Comparison of ENCODE assay signal across 1 cellular context in the genomic region with DNA sequence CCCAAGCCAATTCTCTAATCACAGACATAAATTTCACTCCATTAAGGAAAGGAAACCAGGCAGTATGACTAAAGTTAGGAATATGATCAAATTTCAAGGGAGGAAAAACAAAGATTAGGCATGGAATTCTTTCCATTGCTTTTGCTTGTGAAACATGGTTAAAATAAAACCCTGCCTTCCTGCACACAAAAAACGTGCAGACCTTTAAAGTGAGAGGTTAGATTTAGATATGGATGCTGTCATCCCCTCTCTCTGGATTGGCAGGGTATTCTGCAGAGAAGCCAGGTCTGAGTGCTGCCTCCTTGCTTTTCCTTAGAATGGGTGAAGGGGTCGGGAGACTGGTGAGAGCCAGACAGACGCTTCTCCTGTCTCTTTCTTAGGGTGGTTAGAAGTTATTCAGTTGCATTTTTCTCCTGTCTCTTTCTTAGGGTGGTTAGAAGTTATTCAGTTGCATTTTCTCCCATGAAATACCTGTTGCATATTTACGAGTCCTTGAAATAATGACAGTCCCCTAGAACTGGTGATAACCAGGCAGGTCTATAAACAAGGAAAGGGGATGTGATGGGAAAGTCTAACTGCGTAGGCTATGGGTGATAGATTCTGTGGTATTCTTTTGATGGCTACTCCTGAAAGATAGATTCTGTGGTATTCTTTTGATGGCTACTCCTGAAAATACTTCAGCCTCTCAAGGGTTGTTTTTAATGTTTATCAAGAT.
TF ChIP-seq lines count a peak whose summit lies in the region.

No MANE protein-coding gene starts in this region.

TF ChIP-seq in SK-N-SH treated with all-trans-retinoic acid at 6 μM for 48 hours, 23 proteins besides CTCF, POLR2A, EP300 and RAD21 (continued from another document):
- TF ChIP-seq ESRRG (CRISPR knock-in tag; IDR thresholded peaks at IDR 0.05) = no peak
- no peak for TF ChIP-seq RARB (CRISPR knock-in tag; IDR thresholded peaks at IDR 0.05)
- TF ChIP-seq ISL1 (CRISPR knock-in tag; IDR thresholded peaks at IDR 0.05) = no peak
- no peak for TF ChIP-seq ARNTL (CRISPR knock-in tag; IDR thresholded peaks at IDR 0.05; ENCODE audit: borderline replicate concordance, low read depth)
- TF ChIP-seq CSDC2 (CRISPR knock-in tag; IDR thresholded peaks at IDR 0.05) = no peak
- no peak for TF ChIP-seq ZNF565 (CRISPR knock-in tag; conservative IDR thresholded peaks at IDR 0.05; ENCODE audit: low read depth)
- TF ChIP-seq, protein P1, sequence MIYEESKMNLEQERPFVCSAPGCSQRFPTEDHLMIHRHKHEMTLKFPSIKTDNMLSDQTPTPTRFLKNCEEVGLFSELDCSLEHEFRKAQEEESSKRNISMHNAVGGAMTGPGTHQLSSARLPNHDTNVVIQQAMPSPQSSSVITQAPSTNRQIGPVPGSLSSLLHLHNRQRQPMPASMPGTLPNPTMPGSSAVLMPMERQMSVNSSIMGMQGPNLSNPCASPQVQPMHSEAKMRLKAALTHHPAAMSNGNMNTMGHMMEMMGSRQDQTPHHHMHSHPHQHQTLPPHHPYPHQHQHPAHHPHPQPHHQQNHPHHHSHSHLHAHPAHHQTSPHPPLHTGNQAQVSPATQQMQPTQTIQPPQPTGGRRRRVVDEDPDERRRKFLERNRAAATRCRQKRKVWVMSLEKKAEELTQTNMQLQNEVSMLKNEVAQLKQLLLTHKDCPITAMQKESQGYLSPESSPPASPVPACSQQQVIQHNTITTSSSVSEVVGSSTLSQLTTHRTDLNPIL (CRISPR knock-in tag; IDR thresholded peaks at IDR 0.05; ENCODE audit: low read depth) = no peak
- TF ChIP-seq, protein P2, sequence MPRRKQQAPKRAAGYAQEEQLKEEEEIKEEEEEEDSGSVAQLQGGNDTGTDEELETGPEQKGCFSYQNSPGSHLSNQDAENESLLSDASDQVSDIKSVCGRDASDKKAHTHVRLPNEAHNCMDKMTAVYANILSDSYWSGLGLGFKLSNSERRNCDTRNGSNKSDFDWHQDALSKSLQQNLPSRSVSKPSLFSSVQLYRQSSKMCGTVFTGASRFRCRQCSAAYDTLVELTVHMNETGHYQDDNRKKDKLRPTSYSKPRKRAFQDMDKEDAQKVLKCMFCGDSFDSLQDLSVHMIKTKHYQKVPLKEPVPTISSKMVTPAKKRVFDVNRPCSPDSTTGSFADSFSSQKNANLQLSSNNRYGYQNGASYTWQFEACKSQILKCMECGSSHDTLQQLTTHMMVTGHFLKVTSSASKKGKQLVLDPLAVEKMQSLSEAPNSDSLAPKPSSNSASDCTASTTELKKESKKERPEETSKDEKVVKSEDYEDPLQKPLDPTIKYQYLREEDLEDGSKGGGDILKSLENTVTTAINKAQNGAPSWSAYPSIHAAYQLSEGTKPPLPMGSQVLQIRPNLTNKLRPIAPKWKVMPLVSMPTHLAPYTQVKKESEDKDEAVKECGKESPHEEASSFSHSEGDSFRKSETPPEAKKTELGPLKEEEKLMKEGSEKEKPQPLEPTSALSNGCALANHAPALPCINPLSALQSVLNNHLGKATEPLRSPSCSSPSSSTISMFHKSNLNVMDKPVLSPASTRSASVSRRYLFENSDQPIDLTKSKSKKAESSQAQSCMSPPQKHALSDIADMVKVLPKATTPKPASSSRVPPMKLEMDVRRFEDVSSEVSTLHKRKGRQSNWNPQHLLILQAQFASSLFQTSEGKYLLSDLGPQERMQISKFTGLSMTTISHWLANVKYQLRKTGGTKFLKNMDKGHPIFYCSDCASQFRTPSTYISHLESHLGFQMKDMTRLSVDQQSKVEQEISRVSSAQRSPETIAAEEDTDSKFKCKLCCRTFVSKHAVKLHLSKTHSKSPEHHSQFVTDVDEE (CRISPR knock-in tag; IDR thresholded peaks at IDR 0.05) = no peak
- TF ChIP-seq, protein P3, sequence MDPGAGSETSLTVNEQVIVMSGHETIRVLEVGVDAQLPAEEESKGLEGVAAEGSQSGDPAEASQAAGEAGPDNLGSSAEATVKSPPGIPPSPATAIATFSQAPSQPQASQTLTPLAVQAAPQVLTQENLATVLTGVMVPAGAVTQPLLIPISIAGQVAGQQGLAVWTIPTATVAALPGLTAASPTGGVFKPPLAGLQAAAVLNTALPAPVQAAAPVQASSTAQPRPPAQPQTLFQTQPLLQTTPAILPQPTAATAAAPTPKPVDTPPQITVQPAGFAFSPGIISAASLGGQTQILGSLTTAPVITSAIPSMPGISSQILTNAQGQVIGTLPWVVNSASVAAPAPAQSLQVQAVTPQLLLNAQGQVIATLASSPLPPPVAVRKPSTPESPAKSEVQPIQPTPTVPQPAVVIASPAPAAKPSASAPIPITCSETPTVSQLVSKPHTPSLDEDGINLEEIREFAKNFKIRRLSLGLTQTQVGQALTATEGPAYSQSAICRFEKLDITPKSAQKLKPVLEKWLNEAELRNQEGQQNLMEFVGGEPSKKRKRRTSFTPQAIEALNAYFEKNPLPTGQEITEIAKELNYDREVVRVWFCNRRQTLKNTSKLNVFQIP (CRISPR knock-in tag; IDR thresholded peaks at IDR 0.05; ENCODE audit: borderline replicate concordance, low read depth) = no peak
